1 cellular context compared by ENCODE assay signal in the genomic region with DNA sequence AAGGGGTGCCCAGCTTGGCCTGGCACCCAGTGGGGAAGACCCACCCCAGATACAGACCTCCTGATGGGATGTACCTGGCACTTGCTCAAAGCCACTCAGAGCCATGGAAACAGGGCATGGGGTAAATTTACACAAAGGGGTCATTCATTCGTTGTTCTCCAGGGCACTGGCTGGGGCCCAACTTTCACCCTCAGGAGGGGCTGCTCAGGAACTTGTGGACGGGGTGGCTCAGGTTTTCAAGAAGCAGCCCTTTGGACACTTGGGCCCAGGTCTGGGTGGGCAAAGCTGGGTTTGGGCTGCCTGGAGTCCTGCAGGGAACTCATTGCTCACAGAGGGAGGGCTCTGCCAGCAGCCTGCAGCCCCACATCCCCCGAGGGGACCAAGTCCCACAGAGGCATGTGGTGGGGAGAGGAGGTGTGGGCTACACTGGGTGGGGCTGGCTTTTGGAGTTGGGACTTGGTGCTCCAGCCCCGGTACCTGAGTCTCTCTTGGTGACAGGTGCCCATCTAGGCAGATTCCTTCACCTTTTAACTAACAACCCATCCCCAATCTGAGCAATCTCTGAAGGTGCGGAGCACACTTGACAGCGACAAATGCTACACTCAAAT.
TF ChIP-seq lines count a peak whose summit lies in the region.

No MANE protein-coding gene starts in this region.

TF ChIP-seq in HCT116, 20 proteins besides CTCF, POLR2A, EP300 and RAD21 (continued from another document):
- TF ChIP-seq, protein P1, sequence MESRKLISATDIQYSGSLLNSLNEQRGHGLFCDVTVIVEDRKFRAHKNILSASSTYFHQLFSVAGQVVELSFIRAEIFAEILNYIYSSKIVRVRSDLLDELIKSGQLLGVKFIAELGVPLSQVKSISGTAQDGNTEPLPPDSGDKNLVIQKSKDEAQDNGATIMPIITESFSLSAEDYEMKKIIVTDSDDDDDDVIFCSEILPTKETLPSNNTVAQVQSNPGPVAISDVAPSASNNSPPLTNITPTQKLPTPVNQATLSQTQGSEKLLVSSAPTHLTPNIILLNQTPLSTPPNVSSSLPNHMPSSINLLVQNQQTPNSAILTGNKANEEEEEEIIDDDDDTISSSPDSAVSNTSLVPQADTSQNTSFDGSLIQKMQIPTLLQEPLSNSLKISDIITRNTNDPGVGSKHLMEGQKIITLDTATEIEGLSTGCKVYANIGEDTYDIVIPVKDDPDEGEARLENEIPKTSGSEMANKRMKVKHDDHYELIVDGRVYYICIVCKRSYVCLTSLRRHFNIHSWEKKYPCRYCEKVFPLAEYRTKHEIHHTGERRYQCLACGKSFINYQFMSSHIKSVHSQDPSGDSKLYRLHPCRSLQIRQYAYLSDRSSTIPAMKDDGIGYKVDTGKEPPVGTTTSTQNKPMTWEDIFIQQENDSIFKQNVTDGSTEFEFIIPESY (IDR thresholded peaks at IDR 0.05; ENCODE audit: extremely low read depth, insufficient replicate concordance, low read length): no peak
- TF ChIP-seq EGR1 (IDR thresholded peaks at IDR 0.05; ENCODE audit: low read depth) (no peak), YY1 (IDR thresholded peaks at IDR 0.05; ENCODE audit: extremely low read depth, insufficient replicate concordance, low read depth, low read length) (no peak), ZFX (IDR thresholded peaks at IDR 0.05) (no peak), ATF3 (IDR thresholded peaks at IDR 0.05) (no peak), JUND (IDR thresholded peaks at IDR 0.05) (no peak), CEBPB (IDR thresholded peaks at IDR 0.05; ENCODE audit: low read depth) (no peak), MAX (IDR thresholded peaks at IDR 0.05) (no peak), SRF (IDR thresholded peaks at IDR 0.05; ENCODE audit: low read depth) (no peak), EZH2phosphoT487 (IDR thresholded peaks at IDR 0.05; ENCODE audit: borderline replicate concordance) (no peak), SP1 (IDR thresholded peaks at IDR 0.05; ENCODE audit: low read depth) (no peak)
TF ChIP-seq in HCT116: peak in this region for 0.
